In genomic region chr5:72956324-72957140, GRCh38 we compare ENCODE assay signal across 1 cellular context.
A peak's percentile ranks its signal among the peaks of the same experiment; 100 is the strongest.
TF ChIP-seq lines count a peak whose summit lies in the region.

No MANE protein-coding gene starts in this region.

TF ChIP-seq in K562, 482 proteins besides CTCF, POLR2A, EP300 and RAD21 (continued from another document and continues in another):
- TF ChIP-seq ZBTB5 (IDR thresholded peaks at IDR 0.05) (no peak), TEAD4 (IDR thresholded peaks at IDR 0.05; ENCODE audit: low read length) (peak; percentile 19; the same call in 1 of the 2 replicates), TEAD4 (CRISPR knock-in tag; IDR thresholded peaks at IDR 0.05; ENCODE audit: borderline replicate concordance) (no peak), HMGXB4 (CRISPR knock-in tag; IDR thresholded peaks at IDR 0.05) (no peak), CREB3L1 (IDR thresholded peaks at IDR 0.05; ENCODE audit: borderline replicate concordance, low read depth) (0 out of 2 replicates have a peak, but pooled peaks have one; percentile 21), XRCC5 (IDR thresholded peaks at IDR 0.05; ENCODE audit: low read depth, low read length) (no peak), DDX20 (tag; IDR thresholded peaks at IDR 0.05; ENCODE audit: low read depth) (no peak), ZBTB11 (CRISPR knock-in tag; IDR thresholded peaks at IDR 0.05) (peak in 1 of 3 experiments; percentile 5; a peak in 1 of 6 replicates), ZNF551 (CRISPR knock-in tag; IDR thresholded peaks at IDR 0.05) (no peak), HNRNPLL (IDR thresholded peaks at IDR 0.05; ENCODE audit: low read depth, low read length, poor library complexity, severe bottlenecking) (peak; percentile 83), ETS1 (conservative IDR thresholded peaks at IDR 0.05; ENCODE audit: control insufficient read depth, low read depth, low read length) (0 out of 2 replicates have a peak, but pooled peaks have one; percentile 27), ZNF589 (CRISPR knock-in tag; IDR thresholded peaks at IDR 0.05; ENCODE audit: low read depth) (no peak), KLF13 (tag; IDR thresholded peaks at IDR 0.05; ENCODE audit: borderline replicate concordance, low read depth) (no peak), OTX1 (CRISPR knock-in tag; IDR thresholded peaks at IDR 0.05) (no peak), ZEB2 (IDR thresholded peaks at IDR 0.05) (no peak), RBBP5 (IDR thresholded peaks at IDR 0.05; ENCODE audit: borderline replicate concordance, insufficient read depth, low read length, poor library complexity, severe bottlenecking) (peak; percentile 94), PRMT5 (CRISPR knock-in tag; IDR thresholded peaks at IDR 0.05) (no peak), HSF4 (CRISPR knock-in tag; IDR thresholded peaks at IDR 0.05; ENCODE audit: borderline replicate concordance) (no peak), MYBL2 (IDR thresholded peaks at IDR 0.05; ENCODE audit: low read depth) (no peak), MYBL2 (CRISPR knock-in tag; IDR thresholded peaks at IDR 0.05; ENCODE audit: borderline replicate concordance) (no peak), KLF10 (CRISPR knock-in tag; IDR thresholded peaks at IDR 0.05) (no peak), SPI1 (IDR thresholded peaks at IDR 0.05; ENCODE audit: borderline replicate concordance, low read depth, low read length) (peak; percentile 88), STAT5A (IDR thresholded peaks at IDR 0.05; ENCODE audit: borderline replicate concordance, low read length) (no peak), IRF9 (tag; IDR thresholded peaks at IDR 0.05) (no peak), ZNF398 (CRISPR knock-in tag; IDR thresholded peaks at IDR 0.05) (no peak), ASH1L (IDR thresholded peaks at IDR 0.05; ENCODE audit: borderline replicate concordance, low read depth, partially characterized antibody) (peak; percentile 19), SRF (CRISPR knock-in tag; IDR thresholded peaks at IDR 0.05) (no peak), ZBTB8A (IDR thresholded peaks at IDR 0.05; ENCODE audit: partially characterized antibody) (no peak), MBD1 (CRISPR knock-in tag; IDR thresholded peaks at IDR 0.05) (no peak), SIX5 (IDR thresholded peaks at IDR 0.05; ENCODE audit: borderline replicate concordance in 1 of 2, insufficient read depth in 1 of 2, low read depth in 1 of 2, low read length in 2 of 2) (no peak), AFF1 (IDR thresholded peaks at IDR 0.05; ENCODE audit: low read depth in 1 of 2, partially characterized antibody in 2 of 2) (peak; percentile 35 to 52), E4F1 (CRISPR knock-in tag; IDR thresholded peaks at IDR 0.05; ENCODE audit: borderline replicate concordance) (no peak), WHSC1 (IDR thresholded peaks at IDR 0.05; ENCODE audit: low read length) (no peak), FOXK2 (conservative IDR thresholded peaks at IDR 0.05 in 1 of 2, IDR thresholded peaks at IDR 0.05 in 1 of 2; ENCODE audit: low read depth in 2 of 2) (peak in 1 of 2 experiments; percentile 36; a peak in 3 of 4 replicates), NONO (IDR thresholded peaks at IDR 0.05; ENCODE audit: low read depth in 2 of 2, low read length in 1 of 2) (no peak; a peak in 1 of 4 replicates), MCM2 (IDR thresholded peaks at IDR 0.05; ENCODE audit: low read depth) (no peak), HDAC1 (IDR thresholded peaks at IDR 0.05) (peak in 1 of 2 experiments; percentile 60; a peak in 1 of 4 replicates)
